In genomic region chr15:79322945-79323344, GRCh38 we compare ENCODE assay signal across 21 cellular contexts. TPM values are rescaled to one million over a fixed set of nuclear protein-coding genes. Genes with fewer than 3 reads are reported as not detected.
DNase-seq lines count a peak whose midpoint lies in the region; ATAC-seq, FAIRE-seq and TF ChIP-seq lines count a peak whose summit lies in the region.
"Had no signal": no experiment of that assay in that cellular context is flagged by ENCODE, and none has a peak within 500 bp of the region (broad histone marks: within the 10 kb centered on the region; RNA-seq: fewer than 3 reads in every experiment).

No MANE protein-coding gene starts in this region.

- H3K27ac Mint-ChIP-seq in activated CD4-positive, alpha-beta memory T cell treated with anti-CD3 and anti-CD28 coated beads, Interleukin-2, amount 10 ng/mL, durations not matched to agents 7 days and 5 days, result no peak overlapping the region
- H3K27ac Mint-ChIP-seq in activated CD4-positive, alpha-beta memory T cell treated with anti-CD3 and anti-CD28 coated beads for 36 hours, result no peak overlapping the region
- no peak overlapping the region for H3K27ac Mint-ChIP-seq in H9
- H3K27ac Mint-ChIP-seq: CD8-positive, alpha-beta T cell; HFFc6 had no signal

- H4K20me1 ChIP-seq in HepG2 (ENCODE audit: insufficient read depth, low read length), result peaks cover 8% of the 10 kb centered on the region; the same call in 1 of the 2 replicates
- no peaks in the 10 kb centered on the region for H4K20me1 ChIP-seq in endothelial cell of umbilical vein (replicated peaks; ENCODE audit: control insufficient read depth, extremely low read depth, insufficient read depth, low read length)
- H4K20me1 ChIP-seq in H9 (ENCODE audit: control insufficient read depth, insufficient read depth, insufficient read length), result no peaks in the 10 kb centered on the region

- BruUV-seq in HepG2 (replicated peaks; lab: Mats Ljungman, UMichigan) (no TSS peak), endothelial cell of umbilical vein (replicated peaks; lab: Mats Ljungman, UMichigan) (no TSS peak)

- H3K23ac ChIP-seq in H9 (ENCODE audit: insufficient read length, low read depth, low read length), result no peak overlapping the region

- peaks cover 0 to 3% (median 0%) of the 10 kb centered on the region in 4 donors for H3K9me3 ChIP-seq in liver (ENCODE audit: control insufficient read depth in 4 of 4, low read length in 3 of 4)
- H3K9me3 ChIP-seq in HepG2 (ENCODE audit: low read length), result no peaks in the 10 kb centered on the region
- no peaks in the 10 kb centered on the region for H3K9me3 ChIP-seq in endothelial cell of umbilical vein (replicated peaks; ENCODE audit: control insufficient read depth, insufficient read depth, low read length)
- no peaks in the 10 kb centered on the region for H3K9me3 ChIP-seq in WERI-Rb-1 (ENCODE audit: severe bottlenecking)
- H3K9me3 ChIP-seq in H9 (ENCODE audit: control insufficient read depth, low read depth, low read length), result peaks cover 8% of the 10 kb centered on the region
- H3K9me3 ChIP-seq: Caco-2 had no signal

- H3K4me1 Mint-ChIP-seq in activated CD4-positive, alpha-beta memory T cell treated with anti-CD3 and anti-CD28 coated beads, Interleukin-2, amount 10 ng/mL, durations not matched to agents 7 days and 5 days, result peaks cover 12% of the 10 kb centered on the region
- H3K4me1 Mint-ChIP-seq in activated CD4-positive, alpha-beta memory T cell treated with anti-CD3 and anti-CD28 coated beads for 36 hours (ENCODE audit: low read depth), result peaks cover 2% of the 10 kb centered on the region
- H3K4me1 Mint-ChIP-seq in H9, result no peaks in the 10 kb centered on the region
- H3K4me1 Mint-ChIP-seq: CD14-positive monocyte had no signal

- H3K27ac ChIP-seq in liver (ENCODE audit: low read depth in 1 of 2, low read length in 2 of 2), result no peak overlapping the region
- no peak overlapping the region for H3K27ac ChIP-seq in HepG2 (ENCODE audit: extremely low read length, insufficient read depth, low read length)
- H3K27ac ChIP-seq in endothelial cell of umbilical vein (ENCODE audit: insufficient read depth, low read depth, low read length), result peak overlapping the region; percentile 65
- no peak overlapping the region for H3K27ac ChIP-seq in WERI-Rb-1
- no peak overlapping the region for H3K27ac ChIP-seq in H9 (ENCODE audit: insufficient read length, low read depth, low read length)
- H3K27ac ChIP-seq: 22Rv1 had no signal

- no peak overlapping the region for H3K4me2 ChIP-seq in HepG2 (ENCODE audit: low read depth, low read length)
- peak overlapping the region; percentile 31 for H3K4me2 ChIP-seq in endothelial cell of umbilical vein (ENCODE audit: insufficient read depth, low read length)
- H3K4me2 ChIP-seq in H9 (ENCODE audit: insufficient read depth, insufficient read length, low read length), result no peak overlapping the region

- peaks cover 0 to 2% (median under 1%) of the 10 kb centered on the region in 4 donors for H3K36me3 ChIP-seq in liver (ENCODE audit: control insufficient read depth in 4 of 4, insufficient read depth in 3 of 4, low read depth in 1 of 4, low read length in 3 of 4)
- H3K36me3 ChIP-seq in HepG2 (replicated peaks in 1 of 2; ENCODE audit: control insufficient read depth in 1 of 2, insufficient read depth in 2 of 2, low read length in 2 of 2), result peaks cover 22 to 61% of the 10 kb centered on the region in 2 experiments
- peaks cover 6 to 23% of the 10 kb centered on the region in 2 experiments for H3K36me3 ChIP-seq in endothelial cell of umbilical vein (ENCODE audit: control insufficient read depth in 2 of 2, extremely low read depth in 1 of 2, insufficient read depth in 2 of 2, low read length in 2 of 2)
- H3K36me3 ChIP-seq in WERI-Rb-1, result peaks cover 29% of the 10 kb centered on the region

- no peaks in the 10 kb centered on the region for H3K27me3 Mint-ChIP-seq in activated CD4-positive, alpha-beta memory T cell treated with anti-CD3 and anti-CD28 coated beads, Interleukin-2, amount 10 ng/mL, durations not matched to agents 7 days and 5 days
- H3K27me3 Mint-ChIP-seq in activated CD4-positive, alpha-beta memory T cell treated with anti-CD3 and anti-CD28 coated beads for 36 hours, result no peaks in the 10 kb centered on the region
- no peaks in the 10 kb centered on the region for H3K27me3 Mint-ChIP-seq in H9 (ENCODE audit: low read depth)

- POLR2A ChIA-PET in HepG2 (lab: Yijun Ruan, JAX), result no interaction called here
- POLR2A ChIA-PET in endothelial cell of umbilical vein (lab: Charles Lee), result interaction anchor here (1.1 kb wide), 1 partner anchor 12 kb away, joined by 3 read pairs; the partner anchor contains the start of gene TMED3
- POLR2A ChIA-PET in activated CD4-positive, alpha-beta memory T cell treated with anti-CD3 and anti-CD28 coated beads, Interleukin-2, amount 10 ng/mL, durations not matched to agents 7 days and 5 days (lab: Charles Lee), result no interaction called here
- POLR2A ChIA-PET in activated CD4-positive, alpha-beta memory T cell treated with anti-CD3 and anti-CD28 coated beads for 36 hours (lab: Charles Lee), result no interaction called here

- H3K56ac ChIP-seq in H9 (ENCODE audit: insufficient read length, low read depth, low read length), result no peak overlapping the region

- H2BK20ac ChIP-seq in H9 (ENCODE audit: low read depth, low read length, poor library complexity, severe bottlenecking), result no peak overlapping the region

- ATAC-seq in HepG2, result no peak
- peak; percentile 57 for ATAC-seq in left lobe of liver
- ATAC-seq: CD8-positive, alpha-beta T cell had no signal

- no peak overlapping the region for H4K8ac ChIP-seq in H9 (replicated peaks; ENCODE audit: insufficient read length, low read depth, low read length)

- TF ChIP-seq CTCF in liver (IDR thresholded peaks at IDR 0.05; ENCODE audit: low read depth, low read length, missing input control), result no peak
- TF ChIP-seq CTCF in HepG2 (CRISPR knock-in tag; IDR thresholded peaks at IDR 0.05), result no peak
- TF ChIP-seq CTCF in endothelial cell of umbilical vein (IDR thresholded peaks at IDR 0.05; ENCODE audit: extremely low read depth in 1 of 2, insufficient read depth in 1 of 2, low read depth in 1 of 2, low read length in 2 of 2), result no peak
- no peak for TF ChIP-seq CTCF in WERI-Rb-1 (IDR thresholded peaks at IDR 0.05; ENCODE audit: low read depth, low read length)
- TF ChIP-seq CTCF in H9 (conservative IDR thresholded peaks at IDR 0.05), result no peak

- TF ChIP-seq POLR2A in HepG2 (IDR thresholded peaks at IDR 0.05; ENCODE audit: insufficient read depth in 1 of 2, low read depth in 2 of 2, low read length in 2 of 2), result no peak
- peak; percentile 60 for TF ChIP-seq POLR2A in endothelial cell of umbilical vein (IDR thresholded peaks at IDR 0.05; ENCODE audit: low read depth, low read length)

- 84% methylated on average over 6 of the region's 6 CpGs for WGBS in liver
- whole genome bisulfite sequencing in HepG2 (ENCODE audit: low lambda C conversion rate), result 98% methylated on average over 6 of the region's 6 CpGs
- WGBS in H9 (ENCODE audit: extremely low coverage, insufficient read length, low lambda C conversion rate), result no CpG with 5 or more reads among the region's 6 CpGs

- H3T11ph ChIP-seq in H9 (ENCODE audit: low read length), result no peak overlapping the region

- no peaks in the 10 kb centered on the region for H3K9me1 ChIP-seq in endothelial cell of umbilical vein (replicated peaks; ENCODE audit: control insufficient read depth, extremely low read depth, insufficient read depth, low read length)

- H2BK5ac ChIP-seq in H9 (ENCODE audit: insufficient read length, low read length), result no peak overlapping the region

- no peak overlapping the region for H3K18ac ChIP-seq in H9 (ENCODE audit: insufficient read length, low read depth, low read length)

- dilution Hi-C loops in endothelial cell of umbilical vein (cut with MboI; ENCODE audit: extremely low pct_ligation_motif_present, low sequenced_read_pairs), result no loop called here

- H3K9ac ChIP-seq in liver (ENCODE audit: low read depth in 1 of 2, low read length in 2 of 2), result no peak overlapping the region
- H3K9ac ChIP-seq in HepG2 (ENCODE audit: insufficient read depth, low read depth, low read length), result no peak overlapping the region
- no peak overlapping the region for H3K9ac ChIP-seq in endothelial cell of umbilical vein (replicated peaks; ENCODE audit: extremely low read depth, insufficient read depth, low read length)
- H3K9ac ChIP-seq in H9 (ENCODE audit: extremely low read depth, insufficient read length, low read length), result no peak overlapping the region

- TF ChIP-seq RAD21 in liver (IDR thresholded peaks at IDR 0.05) (no peak), HepG2 (CRISPR knock-in tag; IDR thresholded peaks at IDR 0.05) (no peak)

- H2AK5ac ChIP-seq in H9 (ENCODE audit: insufficient read length, low read length), result no peak overlapping the region

- H3K79me1 ChIP-seq in H9 (ENCODE audit: insufficient read depth, low read depth, low read length, poor library complexity, severe bottlenecking), result peaks cover 4% of the 10 kb centered on the region

- H2AFZ ChIP-seq in HepG2 (ENCODE audit: low read length), result no peak overlapping the region
- no peak overlapping the region for H2AFZ ChIP-seq in endothelial cell of umbilical vein (ENCODE audit: low read depth, low read length)
- H2AFZ ChIP-seq in H9 (ENCODE audit: low read length), result no peak overlapping the region

- H2BK15ac ChIP-seq in H9 (ENCODE audit: low read depth, low read length), result no peak overlapping the region

- no peak for TF ChIP-seq EP300 in HepG2 (IDR thresholded peaks at IDR 0.05; ENCODE audit: low read depth in 2 of 2, low read length in 2 of 2)
- TF ChIP-seq EP300 in HepG2 (CRISPR knock-in tag; IDR thresholded peaks at IDR 0.05; ENCODE audit: borderline replicate concordance), result no peak

- in situ Hi-C loops in HepG2 (cut with HindIII; ENCODE audit: extremely low pct_ligation_motif_present, low pct_unique_long_range_greater_than_20kb), result no loop called here

- no peak overlapping the region for H3K4me3 Mint-ChIP-seq in activated CD4-positive, alpha-beta memory T cell treated with anti-CD3 and anti-CD28 coated beads, Interleukin-2, amount 10 ng/mL, durations not matched to agents 7 days and 5 days
- H3K4me3 Mint-ChIP-seq in activated CD4-positive, alpha-beta memory T cell treated with anti-CD3 and anti-CD28 coated beads for 36 hours, result no peak overlapping the region
- H3K4me3 Mint-ChIP-seq in H9, result no peak overlapping the region
- H3K4me3 Mint-ChIP-seq: CD14-positive monocyte; CD8-positive, alpha-beta T cell; HFFc6 had no signal

- no peak overlapping the region for H3K4ac ChIP-seq in H9 (ENCODE audit: low read depth, low read length)

- intact Hi-C loops in HepG2 (cut with micrococcal nuclease; ENCODE audit: unreplicated experiment), result no loop called here
- intact Hi-C loops in endothelial cell of umbilical vein (cut with micrococcal nuclease), result no loop called here
- intact Hi-C loops in activated CD4-positive, alpha-beta memory T cell treated with anti-CD3 and anti-CD28 coated beads for 36 hours (cut with micrococcal nuclease), result no loop called here

- H3K36me3 Mint-ChIP-seq in activated CD4-positive, alpha-beta memory T cell treated with anti-CD3 and anti-CD28 coated beads, Interleukin-2, amount 10 ng/mL, durations not matched to agents 7 days and 5 days (ENCODE audit: low read depth), result peaks cover 65% of the 10 kb centered on the region
- peaks cover 68% of the 10 kb centered on the region for H3K36me3 Mint-ChIP-seq in activated CD4-positive, alpha-beta memory T cell treated with anti-CD3 and anti-CD28 coated beads for 36 hours
- peaks cover 34 to 61% (median 45%) of the 10 kb centered on the region in 3 experiments for H3K36me3 Mint-ChIP-seq in H9 (ENCODE audit: insufficient read depth in 1 of 3, low read depth in 3 of 3)

- no peak overlapping the region for H2BK120ac ChIP-seq in H9 (ENCODE audit: low read depth, low read length, poor library complexity, severe bottlenecking)

- no peak overlapping the region for H3K14ac ChIP-seq in H9 (ENCODE audit: insufficient read depth, low read length)

- no peaks in the 10 kb centered on the region for H3K9me3 Mint-ChIP-seq in activated CD4-positive, alpha-beta memory T cell treated with anti-CD3 and anti-CD28 coated beads, Interleukin-2, amount 10 ng/mL, durations not matched to agents 7 days and 5 days
- H3K9me3 Mint-ChIP-seq in activated CD4-positive, alpha-beta memory T cell treated with anti-CD3 and anti-CD28 coated beads for 36 hours, result no peaks in the 10 kb centered on the region
- H3K9me3 Mint-ChIP-seq in H9, result peaks cover 7 to 10% of the 10 kb centered on the region in 2 experiments
- H3K9me3 Mint-ChIP-seq: CD8-positive, alpha-beta T cell; HFFc6 had no signal

- no peak overlapping the region for H4K5ac ChIP-seq in H9 (ENCODE audit: insufficient read length, low read depth, low read length)

- H3K27me3 ChIP-seq in liver (ENCODE audit: control insufficient read depth in 4 of 4, insufficient read depth in 4 of 4, low read length in 3 of 4), result no peaks in the 10 kb centered on the region
- H3K27me3 ChIP-seq in HepG2 (ENCODE audit: control insufficient read depth in 1 of 2, insufficient read depth in 2 of 2, low read length in 2 of 2), result no peaks in the 10 kb centered on the region
- H3K27me3 ChIP-seq in endothelial cell of umbilical vein (ENCODE audit: control insufficient read depth in 2 of 2, insufficient read depth in 2 of 2, low read length in 2 of 2), result no peaks in the 10 kb centered on the region
- H3K27me3 ChIP-seq in WERI-Rb-1 (ENCODE audit: insufficient read depth, low read depth, severe bottlenecking), result no peaks in the 10 kb centered on the region
- H3K27me3 ChIP-seq in H9 (ENCODE audit: insufficient read depth, low read length), result no peaks in the 10 kb centered on the region

- H3K79me2 ChIP-seq in HepG2 (ENCODE audit: insufficient read depth, low read length), result peaks cover 3% of the 10 kb centered on the region
- peaks cover 21% of the 10 kb centered on the region for H3K79me2 ChIP-seq in endothelial cell of umbilical vein (ENCODE audit: control insufficient read depth, insufficient read depth, low read length)
- H3K79me2 ChIP-seq in H9 (ENCODE audit: insufficient read depth, low read length), result no peaks in the 10 kb centered on the region

- CTCF ChIA-PET in HepG2 (lab: Yijun Ruan, JAX; ENCODE audit: low intra/inter-chr PET ratio, low total read pairs), result no interaction called here
- CTCF ChIA-PET in endothelial cell of umbilical vein (lab: Charles Lee), result interaction anchor here (0.9 to 2.8 kb wide), 2 partner anchors 17 to 527 kb away, joined by 3 to 20 read pairs; no protein-coding TSS in a partner anchor
- CTCF ChIA-PET in activated CD4-positive, alpha-beta memory T cell treated with anti-CD3 and anti-CD28 coated beads, Interleukin-2, amount 10 ng/mL, durations not matched to agents 7 days and 5 days (lab: Charles Lee), result interaction anchor here (2.0 kb wide), 1 partner anchor 12 kb away, joined by 5 read pairs; the partner anchor contains the start of gene TMED3
- CTCF ChIA-PET in activated CD4-positive, alpha-beta memory T cell treated with anti-CD3 and anti-CD28 coated beads for 36 hours (lab: Charles Lee), result no interaction called here

- no peak overlapping the region for H3K4me3 ChIP-seq in liver (ENCODE audit: low read depth in 1 of 3, low read length in 3 of 3)
- no peak overlapping the region for H3K4me3 ChIP-seq in HepG2 (replicated peaks in 1 of 3; ENCODE audit: insufficient read depth in 1 of 3, low read depth in 2 of 3, low read length in 3 of 3)
- no peak overlapping the region for H3K4me3 ChIP-seq in endothelial cell of umbilical vein (replicated peaks in 1 of 3; ENCODE audit: insufficient read depth in 1 of 3, low read depth in 1 of 3, low read length in 3 of 3)
- no peak overlapping the region for H3K4me3 ChIP-seq in WERI-Rb-1 (ENCODE audit: low read depth, low read length)

- H3K4me1 ChIP-seq in liver (ENCODE audit: control insufficient read depth in 4 of 4, insufficient read depth in 4 of 4, low read length in 3 of 4) (no peaks in the 10 kb centered on the region), HepG2 (ENCODE audit: insufficient read depth, low read length) (no peaks in the 10 kb centered on the region), endothelial cell of umbilical vein (ENCODE audit: control insufficient read depth, extremely low read depth, insufficient read depth, low read length) (peaks cover 18% of the 10 kb centered on the region), H9 (ENCODE audit: insufficient read depth, low read length) (no peaks in the 10 kb centered on the region)
- H3K4me1 ChIP-seq: Caco-2 had no signal

- no peak overlapping the region for H4K91ac ChIP-seq in H9 (ENCODE audit: insufficient read length, low read depth, low read length)

- no peak overlapping the region for H2BK12ac ChIP-seq in H9 (ENCODE audit: insufficient read length, low read depth, low read length)

- DNase-seq in HepG2 (ENCODE audit: low spot score) (no peak), endothelial cell of umbilical vein (ENCODE audit: low read depth, low spot score) (peak; percentile 92), left lobe of liver (ENCODE audit: low spot score) (no peak), WERI-Rb-1 (no peak), H9 (no peak)
- DNase-seq in activated CD4-positive, alpha-beta memory T cell treated with anti-CD3 and anti-CD28 coated beads, Interleukin-2, amount 10 ng/mL, durations not matched to agents 7 days and 5 days, result no peak
- DNase-seq in activated CD4-positive, alpha-beta memory T cell treated with anti-CD3 and anti-CD28 coated beads for 36 hours, result no peak
- DNase-seq: Caco-2; CD8-positive, alpha-beta T cell; DND-41; GDM1; GOT3; HCEC 1CT; HFFc6 had no signal

- FAIRE-seq in HepG2 (lab: Jason Lieb, UNC), result no peak
- FAIRE-seq in endothelial cell of umbilical vein (lab: Jason Lieb, UNC), result peak; percentile 92
- FAIRE-seq: GM12892, GM19239 had no signal

- no peaks in the 10 kb centered on the region for H3K23me2 ChIP-seq in H9 (ENCODE audit: insufficient read length, low read depth, low read length, poor library complexity, severe bottlenecking)

RNA-seq across cellular contexts. Expression of gene TMED3, which starts 12.0 kb away (rescaled TPM):
- total RNA-seq in liver (10 to 100 TPM; 12.0 to 28.1 TPM), HepG2 (2016; rRNA removed; fragmentation: Illumina TruSeq; extraction: Trizol) (76.4 and 125 TPM in 2 replicates), endothelial cell of umbilical vein (105 and 114 TPM in 2 replicates), left lobe of liver (5.9 TPM), H9 (2021) (44.3 and 46.4 TPM in 2 replicates)
- polyA plus RNA-seq in liver (10 to 100 TPM; 11.0 to 16.0 TPM), HepG2 (2011; rRNA removed) (142 and 155 TPM in 2 replicates), endothelial cell of umbilical vein (284 and 322 TPM in 2 replicates)
- 136 and 156 TPM in 2 replicates for total RNA-seq in HepG2 (2016; cell fraction: cytosol; rRNA removed; fragmentation: Illumina TruSeq; extraction: Trizol; ENCODE audit: low read depth)
- total RNA-seq in HepG2 (2016; cell fraction: insoluble cytoplasmic fraction; rRNA removed; fragmentation: Illumina TruSeq; extraction: Trizol), result 75.1 and 131 TPM in 2 replicates
- total RNA-seq in HepG2 (2016; cell fraction: membrane; rRNA removed; fragmentation: Illumina TruSeq; extraction: Trizol), result 152 and 163 TPM in 2 replicates
- 86.2 and 101 TPM in 2 replicates for total RNA-seq in HepG2 (2016; cell fraction: nucleus; rRNA removed; fragmentation: Illumina TruSeq; extraction: Trizol)
- 174 and 226 TPM in 2 replicates for polyA plus RNA-seq in HepG2 (2011; cell fraction: cytosol; rRNA removed)
- polyA plus RNA-seq in HepG2 (2011; cell fraction: nucleus; rRNA removed), result 59.6 and 64.5 TPM in 2 replicates
- polyA plus RNA-seq in HepG2 (2012), result 60.4 and 68.2 TPM in 2 replicates
- polyA plus RNA-seq in HepG2 (2016; cell fraction: cytosol; fragmentation: Illumina TruSeq; extraction: Trizol; ENCODE audit: low read depth), result 123 and 154 TPM in 2 replicates
- 63.3 and 64.2 TPM in 2 replicates for polyA plus RNA-seq in HepG2 (2016; cell fraction: insoluble cytoplasmic fraction; fragmentation: Illumina TruSeq; extraction: Trizol; ENCODE audit: low read depth)
- 115 and 137 TPM in 2 replicates for polyA plus RNA-seq in HepG2 (2016; cell fraction: membrane; fragmentation: Illumina TruSeq; extraction: Trizol; ENCODE audit: low read depth)
- polyA plus RNA-seq in HepG2 (2016; cell fraction: nucleus; fragmentation: Illumina TruSeq; extraction: Trizol; ENCODE audit: insufficient read depth, low read depth), result 123 and 140 TPM in 2 replicates
- polyA minus RNA-seq in HepG2 (2011; rRNA and poly(A)+ RNA removed; ENCODE audit: low replicate concordance), result 133 and 139 TPM in 2 replicates
- polyA minus RNA-seq in HepG2 (2011; cell fraction: cytosol; rRNA and poly(A)+ RNA removed), result 38.0 and 45.9 TPM in 2 replicates
- polyA minus RNA-seq in HepG2 (2011; cell fraction: nucleus; rRNA and poly(A)+ RNA removed), result 37.9 and 46.4 TPM in 2 replicates
- polyA plus RNA-seq in endothelial cell of umbilical vein (2011; cell fraction: cytosol; rRNA removed), result 229 and 242 TPM in 2 replicates
- polyA plus RNA-seq in endothelial cell of umbilical vein (2011; cell fraction: nucleus; rRNA removed), result 87.5 and 87.6 TPM in 2 replicates
- 123 and 136 TPM in 2 replicates for polyA plus RNA-seq in endothelial cell of umbilical vein (2012)
- polyA minus RNA-seq in endothelial cell of umbilical vein, result 144 and 155 TPM in 2 replicates
- 53.3 TPM for polyA minus RNA-seq in endothelial cell of umbilical vein (2011; cell fraction: cytosol; rRNA and poly(A)+ RNA removed)
- polyA minus RNA-seq in endothelial cell of umbilical vein (2011; cell fraction: nucleus; rRNA and poly(A)+ RNA removed), result 40.0 TPM in 2 replicates
- 10 to 100 TPM; 34.8 to 35.9 TPM for total RNA-seq in activated CD4-positive, alpha-beta memory T cell treated with anti-CD3 and anti-CD28 coated beads, Interleukin-2, amount 10 ng/mL, durations not matched to agents 7 days and 5 days
- 10 to 100 TPM; 37.8 to 40.1 TPM for total RNA-seq in activated CD4-positive, alpha-beta memory T cell treated with anti-CD3 and anti-CD28 coated beads for 36 hours

RNA-seq across cellular contexts. Expression of gene ANKRD34C, which starts 40.4 kb away (rescaled TPM):
- under 1 TPM in 1 of 2 donors, not detected in 1; under 0.01 TPM for total RNA-seq in liver
- polyA plus RNA-seq in liver, result not detected
- not detected in 2 replicates for total RNA-seq in HepG2 (2016; rRNA removed; fragmentation: Illumina TruSeq; extraction: Trizol)
- not detected in 2 replicates for total RNA-seq in HepG2 (2016; cell fraction: cytosol; rRNA removed; fragmentation: Illumina TruSeq; extraction: Trizol; ENCODE audit: low read depth)
- not detected in 2 replicates for total RNA-seq in HepG2 (2016; cell fraction: insoluble cytoplasmic fraction; rRNA removed; fragmentation: Illumina TruSeq; extraction: Trizol)
- total RNA-seq in HepG2 (2016; cell fraction: membrane; rRNA removed; fragmentation: Illumina TruSeq; extraction: Trizol), result not detected in 2 replicates
- total RNA-seq in HepG2 (2016; cell fraction: nucleus; rRNA removed; fragmentation: Illumina TruSeq; extraction: Trizol), result not detected in 2 replicates
- not detected in 2 replicates for polyA plus RNA-seq in HepG2 (2011; rRNA removed)
- polyA plus RNA-seq in HepG2 (2011; cell fraction: cytosol; rRNA removed), result not detected in 2 replicates
- not detected in 2 replicates for polyA plus RNA-seq in HepG2 (2011; cell fraction: nucleus; rRNA removed)
- not detected in 2 replicates for polyA plus RNA-seq in HepG2 (2012)
- polyA plus RNA-seq in HepG2 (2016; cell fraction: cytosol; fragmentation: Illumina TruSeq; extraction: Trizol; ENCODE audit: low read depth), result not detected in 2 replicates
- not detected in 2 replicates for polyA plus RNA-seq in HepG2 (2016; cell fraction: insoluble cytoplasmic fraction; fragmentation: Illumina TruSeq; extraction: Trizol; ENCODE audit: low read depth)
- not detected in 2 replicates for polyA plus RNA-seq in HepG2 (2016; cell fraction: membrane; fragmentation: Illumina TruSeq; extraction: Trizol; ENCODE audit: low read depth)
- polyA plus RNA-seq in HepG2 (2016; cell fraction: nucleus; fragmentation: Illumina TruSeq; extraction: Trizol; ENCODE audit: insufficient read depth, low read depth), result not detected in 2 replicates
- not detected in 2 replicates for polyA minus RNA-seq in HepG2 (2011; rRNA and poly(A)+ RNA removed; ENCODE audit: low replicate concordance)
- polyA minus RNA-seq in HepG2 (2011; cell fraction: cytosol; rRNA and poly(A)+ RNA removed), result not detected in 2 replicates
- polyA minus RNA-seq in HepG2 (2011; cell fraction: nucleus; rRNA and poly(A)+ RNA removed), result not detected in 2 replicates
- not detected in 2 replicates for total RNA-seq in endothelial cell of umbilical vein
- polyA plus RNA-seq in endothelial cell of umbilical vein, result not detected in 2 replicates
- not detected in 2 replicates for polyA plus RNA-seq in endothelial cell of umbilical vein (2011; cell fraction: cytosol; rRNA removed)
- not detected in 2 replicates for polyA plus RNA-seq in endothelial cell of umbilical vein (2011; cell fraction: nucleus; rRNA removed)
- not detected in 2 replicates for polyA plus RNA-seq in endothelial cell of umbilical vein (2012)
- polyA minus RNA-seq in endothelial cell of umbilical vein, result not detected in 2 replicates
- polyA minus RNA-seq in endothelial cell of umbilical vein (2011; cell fraction: cytosol; rRNA and poly(A)+ RNA removed), result not detected
- not detected in 2 replicates for polyA minus RNA-seq in endothelial cell of umbilical vein (2011; cell fraction: nucleus; rRNA and poly(A)+ RNA removed)
- total RNA-seq in left lobe of liver, result not detected
- not detected for total RNA-seq in activated CD4-positive, alpha-beta memory T cell treated with anti-CD3 and anti-CD28 coated beads, Interleukin-2, amount 10 ng/mL, durations not matched to agents 7 days and 5 days
- not detected for total RNA-seq in activated CD4-positive, alpha-beta memory T cell treated with anti-CD3 and anti-CD28 coated beads for 36 hours
- total RNA-seq in H9 (2021), result not detected in 2 replicates
- total RNA-seq: A673; Caco-2; CD8-positive, alpha-beta T cell; HFFc6 had no signal
- polyA plus RNA-seq: BJ, CD14-positive monocyte had no signal

Comparison
In these comparisons a context has a peak if more than half of its experiments do, and no peak if none do; other contexts are left out.
1. CTCF ChIA-PET loops: an anchor here in endothelial cell of umbilical vein (0.9 to 2.8 kb wide) and activated CD4-positive, alpha-beta memory T cell treated with anti-CD3 and anti-CD28 coated beads, Interleukin-2, amount 10 ng/mL, durations not matched to agents 7 days and 5 days (2.0 kb wide); none called in HepG2 and activated CD4-positive, alpha-beta memory T cell treated with anti-CD3 and anti-CD28 coated beads for 36 hours.